Comparison of ENCODE assay signal across 8 cellular contexts in genomic region chr17:3636154-3636907, GRCh38. TPM values are rescaled to one million over a fixed set of nuclear protein-coding genes. Genes with fewer than 3 reads are reported as not detected.
A peak's percentile ranks its signal among the peaks of the same experiment; 100 is the strongest.
DNase-seq lines count a peak whose midpoint lies in the region; ATAC-seq and TF ChIP-seq lines count a peak whose summit lies in the region.

TSS of gene CTNS (plus strand) at chr17:3636760. CDS start at chr17:3640207, 3,447 bp downstream.
A gene with protein sequence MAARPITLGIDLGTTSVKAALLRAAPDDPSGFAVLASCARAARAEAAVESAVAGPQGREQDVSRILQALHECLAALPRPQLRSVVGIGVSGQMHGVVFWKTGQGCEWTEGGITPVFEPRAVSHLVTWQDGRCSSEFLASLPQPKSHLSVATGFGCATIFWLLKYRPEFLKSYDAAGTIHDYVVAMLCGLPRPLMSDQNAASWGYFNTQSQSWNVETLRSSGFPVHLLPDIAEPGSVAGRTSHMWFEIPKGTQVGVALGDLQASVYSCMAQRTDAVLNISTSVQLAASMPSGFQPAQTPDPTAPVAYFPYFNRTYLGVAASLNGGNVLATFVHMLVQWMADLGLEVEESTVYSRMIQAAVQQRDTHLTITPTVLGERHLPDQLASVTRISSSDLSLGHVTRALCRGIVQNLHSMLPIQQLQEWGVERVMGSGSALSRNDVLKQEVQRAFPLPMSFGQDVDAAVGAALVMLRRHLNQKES (minus strand): TSS chr17:3636250. CDS start chr17:3636219, 31 bp downstream.

- TF ChIP-seq CTCF in SK-N-SH (IDR thresholded peaks at IDR 0.05) (no peak), suprapubic skin (IDR thresholded peaks at IDR 0.05) (no peak)

- WGBS in SK-N-SH (ENCODE audit: low lambda C conversion rate), result under 1% methylated on average over 32 of the region's 68 CpGs
- no CpG with 5 or more reads among the region's 68 CpGs for WGBS in suprapubic skin

- DNase-seq in GM04504 (ENCODE audit: low read depth), result peak; percentile 87
- DNase-seq in NCI-H1048 (lab: John Stamatoyannopoulos, UW), result peak; percentile 90
- peak; percentile 99 for DNase-seq in SK-N-SH
- DNase-seq in activated naive CD4-positive, alpha-beta T cell treated with anti-CD3 and anti-CD28 coated beads, Interleukin-2, amount 50 U/mL, for 16 hours, result peak; percentile 94
- peak; percentile 99 for DNase-seq in germinal center (ENCODE audit: low spot score)
- peak; percentile 68 to 98 (median 96) for DNase-seq in nucleus accumbens (lab: John Stamatoyannopoulos, UW)
- DNase-seq in suprapubic skin (ENCODE audit: low spot score in 2 of 2), result peak; percentile 98

- H3K9ac ChIP-seq in SK-N-SH, result peak within 1 kb of the TSS; percentile 94

- H3K27me3 ChIP-seq in SK-N-SH (ENCODE audit: insufficient read depth) (no peaks in the 10 kb centered on the region), suprapubic skin (no peaks in the 10 kb centered on the region)

- H3F3A ChIP-seq in SK-N-SH (replicated peaks; ENCODE audit: insufficient read depth), result no peaks in the 10 kb centered on the region

- no peaks in the 10 kb centered on the region for H3K9me3 ChIP-seq in SK-N-SH
- H3K9me3 ChIP-seq in suprapubic skin, result no peaks in the 10 kb centered on the region

- CTCF ChIA-PET in SK-N-SH (lab: Yijun Ruan, JAX), result interaction anchor here (1.0 to 1.6 kb wide), 4 partner anchors 9 to 42 kb away, joined by 3 to 5 read pairs (median 4); no protein-coding TSS in a partner anchor

- TF ChIP-seq RAD21 in SK-N-SH (IDR thresholded peaks at IDR 0.05; ENCODE audit: low read length), result no peak

- peak within 1 kb of the TSS; percentile 95 for H2AFZ ChIP-seq in SK-N-SH (ENCODE audit: low read depth)

- TF ChIP-seq POLR2A in suprapubic skin (IDR thresholded peaks at IDR 0.05), result peak in 1 of 2 donors; percentile 22

- H3K4me3 ChIP-seq in SK-N-SH (ENCODE audit: low read depth in 2 of 2, low read length in 1 of 2) (peak within 1 kb of the TSS; percentile 83 to 94), suprapubic skin (peak within 1 kb of the TSS; percentile 75)

- ATAC-seq in HG02571 (IDR thresholded peaks at IDR 0.05; ENCODE audit: unreplicated experiment), result peak; percentile 88

- peak within 1 kb of the TSS; percentile 95 for H3K4me2 ChIP-seq in SK-N-SH

- H4K20me1 ChIP-seq in SK-N-SH (ENCODE audit: insufficient read depth), result no peaks in the 10 kb centered on the region

- POLR2A ChIA-PET in SK-N-SH (lab: Yijun Ruan, JAX), result interaction anchor here (0.7 to 1.3 kb wide), 5 partner anchors 9 to 506 kb away, joined by 3 to 10 read pairs (median 4); partner anchors contain the start of genes CYB5D2, TAX1BP3 and ZZEF1

- TF ChIP-seq EP300 in SK-N-SH (IDR thresholded peaks at IDR 0.05; ENCODE audit: borderline replicate concordance in 1 of 2, low read depth in 1 of 2, low read length in 1 of 2) (no peak), suprapubic skin (IDR thresholded peaks at IDR 0.05) (no peak)

- no peaks in the 10 kb centered on the region for H3K9me2 ChIP-seq in SK-N-SH

- no peaks in the 10 kb centered on the region for H3K36me3 ChIP-seq in SK-N-SH (replicated peaks in 1 of 2; ENCODE audit: control insufficient read depth in 1 of 2, insufficient read depth in 2 of 2, low read length in 1 of 2)
- H3K36me3 ChIP-seq in suprapubic skin, result peaks cover 9% of the 10 kb centered on the region

- H3K27ac ChIP-seq in SK-N-SH (ENCODE audit: low read depth in 2 of 2, low read length in 1 of 2), result peak within 1 kb of the TSS; percentile 97 to 98
- H3K27ac ChIP-seq in suprapubic skin, result peak within 1 kb of the TSS; percentile 99

- H3K4me1 ChIP-seq in SK-N-SH (ENCODE audit: control insufficient read depth in 1 of 2, insufficient read depth in 2 of 2, low read depth in 1 of 2, low read length in 1 of 2) (peaks cover 0 to 4% of the 10 kb centered on the region in 2 experiments; a peak in 1 of 4 replicates), suprapubic skin (peaks cover 31% of the 10 kb centered on the region)

- H3K79me2 ChIP-seq in SK-N-SH (ENCODE audit: insufficient read depth), result peaks cover 42% of the 10 kb centered on the region

TF ChIP-seq in SK-N-SH, 30 proteins besides CTCF, POLR2A, EP300 and RAD21 (continues in another document):
- no peak for TF ChIP-seq FOXM1 (IDR thresholded peaks at IDR 0.05; ENCODE audit: low read depth)
- TF ChIP-seq MXI1 (IDR thresholded peaks at IDR 0.05; ENCODE audit: low read depth, low read length), result peak; percentile 69
- peak; percentile 65 for TF ChIP-seq YY1 (IDR thresholded peaks at IDR 0.05; ENCODE audit: low read depth)
- no peak for TF ChIP-seq MEF2A (IDR thresholded peaks at IDR 0.05; ENCODE audit: borderline replicate concordance, low read depth)
- TF ChIP-seq, protein P1, sequence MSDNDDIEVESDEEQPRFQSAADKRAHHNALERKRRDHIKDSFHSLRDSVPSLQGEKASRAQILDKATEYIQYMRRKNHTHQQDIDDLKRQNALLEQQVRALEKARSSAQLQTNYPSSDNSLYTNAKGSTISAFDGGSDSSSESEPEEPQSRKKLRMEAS (IDR thresholded peaks at IDR 0.05; ENCODE audit: low read depth), result peak; percentile 55; the same call in 1 of the 2 replicates
- TF ChIP-seq, protein P2, sequence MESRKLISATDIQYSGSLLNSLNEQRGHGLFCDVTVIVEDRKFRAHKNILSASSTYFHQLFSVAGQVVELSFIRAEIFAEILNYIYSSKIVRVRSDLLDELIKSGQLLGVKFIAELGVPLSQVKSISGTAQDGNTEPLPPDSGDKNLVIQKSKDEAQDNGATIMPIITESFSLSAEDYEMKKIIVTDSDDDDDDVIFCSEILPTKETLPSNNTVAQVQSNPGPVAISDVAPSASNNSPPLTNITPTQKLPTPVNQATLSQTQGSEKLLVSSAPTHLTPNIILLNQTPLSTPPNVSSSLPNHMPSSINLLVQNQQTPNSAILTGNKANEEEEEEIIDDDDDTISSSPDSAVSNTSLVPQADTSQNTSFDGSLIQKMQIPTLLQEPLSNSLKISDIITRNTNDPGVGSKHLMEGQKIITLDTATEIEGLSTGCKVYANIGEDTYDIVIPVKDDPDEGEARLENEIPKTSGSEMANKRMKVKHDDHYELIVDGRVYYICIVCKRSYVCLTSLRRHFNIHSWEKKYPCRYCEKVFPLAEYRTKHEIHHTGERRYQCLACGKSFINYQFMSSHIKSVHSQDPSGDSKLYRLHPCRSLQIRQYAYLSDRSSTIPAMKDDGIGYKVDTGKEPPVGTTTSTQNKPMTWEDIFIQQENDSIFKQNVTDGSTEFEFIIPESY (IDR thresholded peaks at IDR 0.05; ENCODE audit: borderline replicate concordance, low read depth), result no peak
- TF ChIP-seq SIN3A (IDR thresholded peaks at IDR 0.05; ENCODE audit: borderline replicate concordance, low read depth, low read length), result peak; percentile 91
- TF ChIP-seq RFX5 (IDR thresholded peaks at IDR 0.05; ENCODE audit: low read length), result peak; percentile 74
- TF ChIP-seq RXRA (IDR thresholded peaks at IDR 0.05; ENCODE audit: borderline replicate concordance, low read depth), result no peak
- peak; percentile 81 for TF ChIP-seq GABPA (IDR thresholded peaks at IDR 0.05; ENCODE audit: low read depth)
- TF ChIP-seq JUND (IDR thresholded peaks at IDR 0.05), result no peak
- no peak for TF ChIP-seq GATA2 (CRISPR knock-in tag; IDR thresholded peaks at IDR 0.05)
- TF ChIP-seq POLR2AphosphoS5 (IDR thresholded peaks at IDR 0.05; ENCODE audit: low read depth, low read length), result peak; percentile 81
- TF ChIP-seq, protein P3, sequence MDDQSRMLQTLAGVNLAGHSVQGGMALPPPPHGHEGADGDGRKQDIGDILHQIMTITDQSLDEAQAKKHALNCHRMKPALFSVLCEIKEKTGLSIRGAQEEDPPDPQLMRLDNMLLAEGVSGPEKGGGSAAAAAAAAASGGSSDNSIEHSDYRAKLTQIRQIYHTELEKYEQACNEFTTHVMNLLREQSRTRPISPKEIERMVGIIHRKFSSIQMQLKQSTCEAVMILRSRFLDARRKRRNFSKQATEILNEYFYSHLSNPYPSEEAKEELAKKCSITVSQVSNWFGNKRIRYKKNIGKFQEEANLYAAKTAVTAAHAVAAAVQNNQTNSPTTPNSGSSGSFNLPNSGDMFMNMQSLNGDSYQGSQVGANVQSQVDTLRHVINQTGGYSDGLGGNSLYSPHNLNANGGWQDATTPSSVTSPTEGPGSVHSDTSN (IDR thresholded peaks at IDR 0.05), result peak; percentile 98
- TF ChIP-seq USF1 (IDR thresholded peaks at IDR 0.05; ENCODE audit: borderline replicate concordance, low read depth), result peak; percentile 100
- TF ChIP-seq NFIC (IDR thresholded peaks at IDR 0.05; ENCODE audit: borderline replicate concordance), result no peak
- no peak for TF ChIP-seq EZH2phosphoT487 (IDR thresholded peaks at IDR 0.05; ENCODE audit: borderline replicate concordance, low read depth)
- TF ChIP-seq, protein P4, sequence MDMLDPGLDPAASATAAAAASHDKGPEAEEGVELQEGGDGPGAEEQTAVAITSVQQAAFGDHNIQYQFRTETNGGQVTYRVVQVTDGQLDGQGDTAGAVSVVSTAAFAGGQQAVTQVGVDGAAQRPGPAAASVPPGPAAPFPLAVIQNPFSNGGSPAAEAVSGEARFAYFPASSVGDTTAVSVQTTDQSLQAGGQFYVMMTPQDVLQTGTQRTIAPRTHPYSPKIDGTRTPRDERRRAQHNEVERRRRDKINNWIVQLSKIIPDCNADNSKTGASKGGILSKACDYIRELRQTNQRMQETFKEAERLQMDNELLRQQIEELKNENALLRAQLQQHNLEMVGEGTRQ (IDR thresholded peaks at IDR 0.05; ENCODE audit: borderline replicate concordance, low read depth, low read length), result peak; percentile 97
- TF ChIP-seq SMC3 (IDR thresholded peaks at IDR 0.05; ENCODE audit: low read depth, low read length), result no peak
- no peak for TF ChIP-seq TCF12 (IDR thresholded peaks at IDR 0.05)
- no peak for TF ChIP-seq FOXJ3 (CRISPR knock-in tag; IDR thresholded peaks at IDR 0.05)
- peak; percentile 93 for TF ChIP-seq TAF1 (IDR thresholded peaks at IDR 0.05; ENCODE audit: borderline replicate concordance, low read depth, low read length)
- peak; percentile 54 for TF ChIP-seq CHD2 (IDR thresholded peaks at IDR 0.05; ENCODE audit: low read length, partially characterized antibody)

RNA-seq across cellular contexts. Expression of gene CTNS, which starts in this region (rescaled TPM):
- polyA plus RNA-seq in SK-N-SH (2012; rRNA removed), result 6.7 and 8.2 TPM in 2 replicates
- 5.1 and 5.8 TPM in 2 replicates for polyA plus RNA-seq in SK-N-SH (2012; cell fraction: cytosol; rRNA removed)
- 14.5 and 17.2 TPM in 2 replicates for polyA plus RNA-seq in SK-N-SH (2012; cell fraction: nucleus; rRNA removed)
- total RNA-seq in suprapubic skin, result 10 to 100 TPM; 19.9 to 34.6 (median 26.1) TPM

RNA-seq across cellular contexts. Expression of the second gene that starts in this region (rescaled TPM):
- polyA plus RNA-seq in SK-N-SH (2012; rRNA removed), result 9.0 and 9.7 TPM in 2 replicates
- 4.5 and 6.7 TPM in 2 replicates for polyA plus RNA-seq in SK-N-SH (2012; cell fraction: cytosol; rRNA removed)
- 12.3 and 16.1 TPM in 2 replicates for polyA plus RNA-seq in SK-N-SH (2012; cell fraction: nucleus; rRNA removed)
- 10 to 100 TPM; 19.0 to 21.9 (median 20.4) TPM for total RNA-seq in suprapubic skin

Comparison
In these comparisons a context has a peak if more than half of its experiments do, and no peak if none do; other contexts are left out.
1. Peak in every context shown above with its lines: DNase-seq, ATAC-seq, H3K4me3 ChIP-seq and H3K27ac ChIP-seq.